1 cellular context compared by ENCODE assay signal in genomic region chr19:38678217-38678890, GRCh38.
TF ChIP-seq lines count a peak whose summit lies in the region.

No MANE protein-coding gene starts in this region.

TF ChIP-seq in IMR-90, 13 proteins besides CTCF, POLR2A, EP300 and RAD21 (continued from another document):
- no peak for TF ChIP-seq ELK1 (IDR thresholded peaks at IDR 0.05; ENCODE audit: borderline replicate concordance, low read depth, low read length)
- TF ChIP-seq USF2 (IDR thresholded peaks at IDR 0.05; ENCODE audit: low read depth, low read length): no peak
- TF ChIP-seq RCOR1 (IDR thresholded peaks at IDR 0.05; ENCODE audit: insufficient replicate concordance, low read length): no peak
- no peak for TF ChIP-seq SMC3 (IDR thresholded peaks at IDR 0.05; ENCODE audit: low read depth, low read length)
- TF ChIP-seq MXI1 (IDR thresholded peaks at IDR 0.05; ENCODE audit: borderline replicate concordance, low read depth, low read length): no peak
- no peak for TF ChIP-seq FOS (IDR thresholded peaks at IDR 0.05; ENCODE audit: low read depth, low read length)
- no peak for TF ChIP-seq NFE2L2 (IDR thresholded peaks at IDR 0.05; ENCODE audit: low read depth, low read length)
